ENCODE assay signal across 1 cellular context in the genomic region with DNA sequence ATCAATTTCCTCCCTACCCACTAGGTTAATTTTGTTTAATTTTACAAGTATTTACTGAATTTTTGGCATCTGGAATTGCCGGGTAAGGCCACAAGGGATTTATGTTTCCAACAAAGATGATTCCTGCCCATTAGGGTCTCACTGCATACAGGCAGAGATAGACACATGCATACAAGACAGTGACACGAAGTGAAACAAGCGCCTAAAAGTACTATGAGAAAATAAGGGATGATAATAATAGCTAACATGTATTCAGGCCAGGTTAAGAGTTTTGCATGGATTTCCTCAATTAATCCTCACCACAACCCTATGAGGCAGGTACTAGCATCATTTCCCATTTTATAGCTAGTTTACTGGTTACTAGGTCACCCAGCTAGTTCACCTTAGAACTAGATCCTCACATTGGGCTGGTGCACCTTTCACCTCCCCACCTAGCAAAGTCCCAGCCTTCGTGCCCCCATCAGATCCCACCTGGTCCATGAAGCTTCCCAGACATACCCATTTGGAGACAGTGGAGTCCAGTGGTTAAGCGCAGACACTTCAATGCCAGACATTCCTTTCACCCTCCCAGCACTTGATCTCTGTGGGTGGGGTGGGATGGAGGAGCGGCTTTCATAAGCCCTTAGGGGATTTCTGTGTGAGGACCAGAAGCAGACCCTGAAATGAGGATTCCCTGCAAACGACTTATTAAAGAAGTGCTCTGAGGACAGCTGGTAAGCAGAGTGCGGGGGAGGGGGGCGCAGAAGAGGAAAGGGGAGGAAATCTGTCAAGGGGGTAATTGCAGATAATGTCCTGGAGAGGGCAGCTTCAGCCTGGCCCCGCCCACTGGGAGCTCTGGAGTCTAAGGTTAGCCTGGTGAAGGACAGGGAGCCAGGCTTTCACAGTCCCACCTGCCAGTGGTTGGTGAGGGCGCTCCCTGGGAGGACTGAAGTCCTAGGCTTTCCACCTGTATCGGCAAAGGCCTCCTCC.
A peak's percentile ranks its signal among the peaks of the same experiment; 100 is the strongest.
TF ChIP-seq lines count a peak whose summit lies in the region.

No MANE protein-coding gene starts in this region.

TF ChIP-seq in GM12878, 131 proteins besides CTCF, POLR2A, EP300 and RAD21:
- TF ChIP-seq, protein P1, sequence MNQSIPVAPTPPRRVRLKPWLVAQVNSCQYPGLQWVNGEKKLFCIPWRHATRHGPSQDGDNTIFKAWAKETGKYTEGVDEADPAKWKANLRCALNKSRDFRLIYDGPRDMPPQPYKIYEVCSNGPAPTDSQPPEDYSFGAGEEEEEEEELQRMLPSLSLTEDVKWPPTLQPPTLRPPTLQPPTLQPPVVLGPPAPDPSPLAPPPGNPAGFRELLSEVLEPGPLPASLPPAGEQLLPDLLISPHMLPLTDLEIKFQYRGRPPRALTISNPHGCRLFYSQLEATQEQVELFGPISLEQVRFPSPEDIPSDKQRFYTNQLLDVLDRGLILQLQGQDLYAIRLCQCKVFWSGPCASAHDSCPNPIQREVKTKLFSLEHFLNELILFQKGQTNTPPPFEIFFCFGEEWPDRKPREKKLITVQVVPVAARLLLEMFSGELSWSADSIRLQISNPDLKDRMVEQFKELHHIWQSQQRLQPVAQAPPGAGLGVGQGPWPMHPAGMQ (IDR thresholded peaks at IDR 0.05; ENCODE audit: borderline replicate concordance), result no peak
- TF ChIP-seq SMC3 (IDR thresholded peaks at IDR 0.05; ENCODE audit: borderline replicate concordance, low read length), result peak; percentile 34; the same call in 1 of the 2 replicates
